8 cellular contexts compared by ENCODE assay signal in the genomic region with DNA sequence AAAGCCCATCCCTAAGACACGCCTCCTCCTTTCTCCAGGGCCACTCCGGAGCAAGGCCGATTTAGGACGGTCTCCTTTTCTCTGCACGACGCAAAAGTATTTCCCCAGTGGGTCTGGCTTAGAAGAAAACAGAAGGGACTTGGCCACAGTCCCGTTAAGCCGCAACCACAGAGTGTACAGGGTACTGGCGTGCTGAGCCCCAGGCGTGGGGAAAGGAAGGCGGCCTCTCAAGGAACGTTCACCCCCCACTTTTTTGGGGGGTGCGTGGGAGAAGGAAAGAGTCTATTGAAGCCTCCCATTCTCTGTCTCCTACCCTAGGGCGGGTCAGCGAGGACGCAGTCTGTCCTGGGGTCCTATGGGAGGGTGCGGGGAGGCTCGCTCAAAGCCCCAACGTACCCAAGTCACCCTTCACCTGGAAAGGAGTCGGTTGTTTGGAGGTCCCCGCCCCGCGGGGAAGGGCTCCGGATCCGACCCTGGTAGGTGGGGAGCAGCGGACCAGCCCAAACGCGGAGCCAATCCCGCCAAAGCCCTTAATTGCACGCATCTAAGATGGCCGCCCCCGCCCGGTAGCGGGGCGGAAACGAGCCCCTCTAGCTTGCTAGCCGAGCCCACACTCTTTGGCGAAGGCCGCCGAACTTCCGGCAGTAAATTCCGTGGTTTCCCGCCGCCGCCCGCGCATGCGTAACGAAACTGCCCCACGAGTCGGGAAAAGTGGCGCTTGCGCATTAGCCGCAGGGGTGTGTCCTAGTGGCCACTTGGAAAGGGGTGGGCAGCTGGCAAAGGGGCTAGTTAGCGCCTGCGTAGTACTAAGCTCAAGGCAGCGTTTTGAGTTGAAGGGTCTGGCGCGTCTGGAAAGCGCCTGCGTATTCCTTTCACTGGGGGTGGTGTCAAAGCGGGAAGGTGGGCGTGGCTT. TPM values are rescaled to one million over a fixed set of nuclear protein-coding genes. Genes with fewer than 3 reads are reported as not detected.
A peak's percentile ranks its signal among the peaks of the same experiment; 100 is the strongest.
DNase-seq lines count a peak whose midpoint lies in the region; ATAC-seq lines count a peak whose summit lies in the region.

TSS of gene OARD1 (minus strand) at position 434 of the 913 bp plus-strand sequence. CDS start 722 bp downstream, outside the sequence.

- no peaks in the 10 kb centered on the region for H3K27me3 ChIP-seq in CD8-positive, alpha-beta memory T cell (ENCODE audit: insufficient read depth, low read length, poor library complexity, severe bottlenecking)

- peak within 1 kb of the TSS; percentile 94 for H3K27ac ChIP-seq in CD8-positive, alpha-beta memory T cell (ENCODE audit: low read depth, low read length)

- CTCF ChIA-PET in CD8-positive, alpha-beta memory T cell (lab: Charles Lee) = interaction anchor here (1.0 to 2.3 kb wide), 4 partner anchors 16 to 43 kb away, joined by 3 to 12 read pairs (median 3); no protein-coding TSS in a partner anchor

- peaks cover 23% of the 10 kb centered on the region for H3K36me3 ChIP-seq in CD8-positive, alpha-beta memory T cell (ENCODE audit: insufficient read depth, low read length)

- DNase-seq in CD8-positive, alpha-beta memory T cell = peak; percentile 99 to 100 (median 100)
- peak; percentile 97 for DNase-seq in HS-5 (ENCODE audit: low read depth)
- DNase-seq in NK-92 treated with Interleukin-12 subunit alpha and Interleukin-12 subunit beta, amount 100 ng/mL, for 24 hours (lab: John Stamatoyannopoulos, UW) = peak; percentile 100
- DNase-seq in activated CD8-positive, alpha-beta memory T cell treated with anti-CD3 and anti-CD28 coated beads for 24 hours = peak; percentile 100
- peak; percentile 100 for DNase-seq in effector CD8-positive, alpha-beta T cell (lab: John Stamatoyannopoulos, UW)
- DNase-seq in lung microvascular endothelial cell (ENCODE audit: low read depth in 2 of 2) = peak; percentile 100
- DNase-seq in stimulated activated CD8-positive, alpha-beta memory T cell treated with anti-CD3 and anti-CD28 coated beads, Interleukin-12 subunit alpha, Interleukin-12 subunit beta, amount 100 ng/mL, for 1 hour (ENCODE audit: low read depth) = peak; percentile 100

- H3K4me3 Mint-ChIP-seq in CD8-positive, alpha-beta memory T cell = peak within 1 kb of the TSS; percentile 89 to 99 (median 95)

- H3K27me3 Mint-ChIP-seq in CD8-positive, alpha-beta memory T cell = peaks cover 0 to 6% of the 10 kb centered on the region in 2 donors

- H3K36me3 Mint-ChIP-seq in CD8-positive, alpha-beta memory T cell = peaks cover 4 to 58% (median 6%) of the 10 kb centered on the region in 3 donors

- H3K9me3 ChIP-seq in CD8-positive, alpha-beta memory T cell (ENCODE audit: low read length) = no peaks in the 10 kb centered on the region

- H3K27ac Mint-ChIP-seq in CD8-positive, alpha-beta memory T cell = peak within 1 kb of the TSS; percentile 96 to 99 (median 98)

- H3K4me1 Mint-ChIP-seq in CD8-positive, alpha-beta memory T cell = peaks cover 44 to 56% (median 54%) of the 10 kb centered on the region in 3 donors

- H3K4me1 ChIP-seq in CD8-positive, alpha-beta memory T cell (ENCODE audit: insufficient read depth, low read length) = peaks cover 39% of the 10 kb centered on the region

- H3K9me3 Mint-ChIP-seq in CD8-positive, alpha-beta memory T cell = no peaks in the 10 kb centered on the region

- peak; percentile 61 for ATAC-seq in GM19468 (IDR thresholded peaks at IDR 0.05; ENCODE audit: extremely low read depth, unreplicated experiment)

- POLR2A ChIA-PET in CD8-positive, alpha-beta memory T cell (lab: Charles Lee) = interaction anchor here (0.8 to 1.4 kb wide), 5 partner anchors 19 to 662 kb away, joined by 3 to 7 read pairs (median 4); partner anchors contain the start of gene APOBEC2

- peak within 1 kb of the TSS; percentile 98 for H3K4me3 ChIP-seq in CD8-positive, alpha-beta memory T cell (ENCODE audit: low read length)

RNA-seq across cellular contexts. Expression of gene OARD1, which starts in this region (rescaled TPM):
- 10 to 100 TPM; 41.9 to 42.9 TPM for total RNA-seq in CD8-positive, alpha-beta memory T cell
- 51.1 TPM for polyA plus RNA-seq in CD8-positive, alpha-beta memory T cell
- total RNA-seq in lung microvascular endothelial cell = 8.5 TPM in 2 replicates

Comparison
In these comparisons a context has a peak if more than half of its experiments do, and no peak if none do; other contexts are left out.
1. Peak in every context shown above with its lines: DNase-seq, ATAC-seq, H3K4me3 ChIP-seq and H3K27ac ChIP-seq.